ENCODE assay signal across 20 cellular contexts in the genomic region with DNA sequence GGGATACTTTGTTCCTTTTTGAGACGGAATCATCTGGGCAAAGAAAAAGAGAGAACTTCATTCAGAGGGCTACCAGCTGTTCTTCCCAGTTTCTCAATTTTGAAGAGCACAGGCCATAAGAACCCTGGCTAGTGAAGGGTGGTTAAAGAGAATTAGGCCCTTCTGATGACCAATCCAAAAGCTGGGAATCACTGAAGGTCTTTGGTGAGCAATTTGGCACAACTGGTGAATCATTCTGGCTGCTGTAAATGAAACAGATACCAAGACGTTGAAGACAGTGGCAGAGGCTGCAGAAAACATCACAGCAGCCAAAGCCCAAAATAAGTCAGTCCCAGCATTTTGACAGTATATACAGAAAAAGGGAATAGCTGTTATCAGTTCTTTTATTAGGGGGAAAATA. TPM values are rescaled to one million over a fixed set of nuclear protein-coding genes. Genes with fewer than 3 reads are reported as not detected.
A peak's percentile ranks its signal among the peaks of the same experiment; 100 is the strongest.
DNase-seq lines count a peak whose midpoint lies in the region; ATAC-seq, FAIRE-seq and TF ChIP-seq lines count a peak whose summit lies in the region.
"Had no signal": no experiment of that assay in that cellular context is flagged by ENCODE, and none has a peak within 500 bp of the region (broad histone marks: within the 10 kb centered on the region; RNA-seq: fewer than 3 reads in every experiment).

No MANE protein-coding gene starts in this region.

- peak; percentile 16 for FAIRE-seq in D721Med (lab: Jason Lieb, UNC)
- FAIRE-seq: HTR-8/SVneo had no signal

- no peaks in the 10 kb centered on the region for H4K20me1 ChIP-seq in hepatocyte (ENCODE audit: insufficient read depth, poor library complexity, severe bottlenecking)

- H3K27ac Mint-ChIP-seq in activated CD4-positive, alpha-beta T cell treated with anti-CD3 and anti-CD28 coated beads, Interleukin-2, amount 10 ng/mL, durations not matched to agents 24 days and 14 days, result no peak overlapping the region
- H3K27ac Mint-ChIP-seq in progenitor cell of endocrine pancreas, result no peak overlapping the region
- H3K27ac Mint-ChIP-seq: effector memory CD8-positive, alpha-beta T cell; nephron; stimulated activated naive B cell treated with anti-CD40 and anti-IgM and Interleukin-4, amounts not matched to agents 10 μg/mL and 1 μg/mL and 100 μg/mL, for 72 hours had no signal

- H3K4me3 Mint-ChIP-seq in activated CD4-positive, alpha-beta T cell treated with anti-CD3 and anti-CD28 coated beads, Interleukin-2, amount 10 ng/mL, durations not matched to agents 24 days and 14 days, result no peak overlapping the region
- H3K4me3 Mint-ChIP-seq in progenitor cell of endocrine pancreas (ENCODE audit: low read depth), result no peak overlapping the region
- H3K4me3 Mint-ChIP-seq: effector memory CD8-positive, alpha-beta T cell; nephron; stimulated activated naive B cell treated with anti-CD40 and anti-IgM and Interleukin-4, amounts not matched to agents 10 μg/mL and 1 μg/mL and 100 μg/mL, for 72 hours had no signal

- 66% methylated on average over 2 of the region's 2 CpGs for WGBS in hepatocyte (ENCODE audit: low lambda C conversion rate, missing lambda C conversion rate)

- no peaks in the 10 kb centered on the region for H3K36me3 ChIP-seq in hepatocyte (replicated peaks; ENCODE audit: insufficient read depth, low read depth)
- H3K36me3 ChIP-seq: uterus had no signal

- POLR2A ChIA-PET in GM10248 (lab: Yijun Ruan, JAX), result no interaction called here

- H3K79me2 ChIP-seq in hepatocyte, result peaks cover 63% of the 10 kb centered on the region

- no peak overlapping the region for H3K4me3 ChIP-seq in hepatocyte
- H3K4me3 ChIP-seq: uterus had no signal

- no peak overlapping the region for H2AFZ ChIP-seq in hepatocyte

- CTCF ChIA-PET in GM10248 (lab: Yijun Ruan, JAX), result no interaction called here

- no peak for TF ChIP-seq CTCF in D721Med (IDR thresholded peaks at IDR 0.05; ENCODE audit: insufficient read depth, missing control alignments)
- TF ChIP-seq CTCF in hepatocyte (IDR thresholded peaks at IDR 0.05; ENCODE audit: poor library complexity), result no peak
- TF ChIP-seq CTCF in GM10248 (IDR thresholded peaks at IDR 0.05; ENCODE audit: control extremely low read depth, extremely low read depth, low read depth, missing control alignments), result no peak
- no peak for TF ChIP-seq CTCF in progenitor cell of endocrine pancreas (IDR thresholded peaks at IDR 0.05; ENCODE audit: unreplicated experiment)

- H3K27me3 Mint-ChIP-seq in activated CD4-positive, alpha-beta T cell treated with anti-CD3 and anti-CD28 coated beads, Interleukin-2, amount 10 ng/mL, durations not matched to agents 24 days and 14 days, result peaks cover 42% of the 10 kb centered on the region
- H3K27me3 Mint-ChIP-seq in progenitor cell of endocrine pancreas, result peaks cover 10% of the 10 kb centered on the region

- H3K9me2 ChIP-seq in hepatocyte (replicated peaks; ENCODE audit: insufficient read depth), result no peaks in the 10 kb centered on the region

- no peaks in the 10 kb centered on the region for H3K9me3 Mint-ChIP-seq in activated CD4-positive, alpha-beta T cell treated with anti-CD3 and anti-CD28 coated beads, Interleukin-2, amount 10 ng/mL, durations not matched to agents 24 days and 14 days
- H3K9me3 Mint-ChIP-seq in progenitor cell of endocrine pancreas (ENCODE audit: low read depth), result peaks cover 4% of the 10 kb centered on the region

- no peaks in the 10 kb centered on the region for H3K27me3 ChIP-seq in hepatocyte
- H3K27me3 ChIP-seq: uterus had no signal

- H3K9me3 ChIP-seq in hepatocyte (ENCODE audit: low read depth), result no peaks in the 10 kb centered on the region
- H3K9me3 ChIP-seq: uterus had no signal

- ATAC-seq in GM21825 (IDR thresholded peaks at IDR 0.05; ENCODE audit: unreplicated experiment), result peak; percentile 19
- ATAC-seq: effector memory CD8-positive, alpha-beta T cell; right cardiac atrium; stimulated activated naive B cell treated with anti-CD40 and anti-IgM and Interleukin-4, amounts not matched to agents 10 μg/mL and 1 μg/mL and 100 μg/mL, for 72 hours had no signal

- no peaks in the 10 kb centered on the region for H3K36me3 Mint-ChIP-seq in activated CD4-positive, alpha-beta T cell treated with anti-CD3 and anti-CD28 coated beads, Interleukin-2, amount 10 ng/mL, durations not matched to agents 24 days and 14 days (ENCODE audit: low read depth)
- peaks cover 5% of the 10 kb centered on the region for H3K36me3 Mint-ChIP-seq in progenitor cell of endocrine pancreas (ENCODE audit: insufficient read depth)

- H3K4me1 ChIP-seq in hepatocyte (ENCODE audit: insufficient read depth), result peaks cover 18% of the 10 kb centered on the region
- H3K4me1 ChIP-seq: uterus had no signal

- no peaks in the 10 kb centered on the region for H3K4me1 Mint-ChIP-seq in activated CD4-positive, alpha-beta T cell treated with anti-CD3 and anti-CD28 coated beads, Interleukin-2, amount 10 ng/mL, durations not matched to agents 24 days and 14 days
- H3K4me1 Mint-ChIP-seq in progenitor cell of endocrine pancreas (ENCODE audit: low read depth), result peaks cover 38% of the 10 kb centered on the region
- H3K4me1 Mint-ChIP-seq: nephron had no signal

- peak overlapping the region; percentile 74 for H3K27ac ChIP-seq in hepatocyte
- H3K27ac ChIP-seq: uterus had no signal

- DNase-seq in D721Med (ENCODE audit: insufficient read length, low spot score), result no peak
- DNase-seq in RKO (ENCODE audit: low spot score), result peak; percentile 25
- DNase-seq in hepatocyte (ENCODE audit: low spot score), result no peak
- DNase-seq in GM10248 (ENCODE audit: extremely low spot score), result no peak
- no peak for DNase-seq in cerebellar cortex (ENCODE audit: low spot score)
- no peak for DNase-seq in activated CD4-positive, alpha-beta T cell treated with anti-CD3 and anti-CD28 coated beads, Interleukin-2, amount 10 ng/mL, durations not matched to agents 24 days and 14 days
- no peak for DNase-seq in progenitor cell of endocrine pancreas (ENCODE audit: low spot score, unreplicated experiment)
- DNase-seq: AML-193; DMS79 treated with DMSO at 0.1 percent for 48 hours; effector memory CD8-positive, alpha-beta T cell; glutamatergic neuron; NCI-H1105 treated with DMSO at 0.1 percent for 48 hours; right cardiac atrium; stimulated activated CD4-positive, alpha-beta T cell treated with anti-CD3 and anti-CD28 coated beads, Interleukin-4, amount 100 ng/mL, for 4 hours; stimulated activated naive B cell treated with anti-CD40 and anti-IgM and Interleukin-4, amounts not matched to agents 10 μg/mL and 1 μg/mL and 100 μg/mL, for 72 hours; T1000; uterus had no signal

- peak overlapping the region; percentile 3 for H3K4me2 ChIP-seq in hepatocyte

- intact Hi-C loops in activated CD4-positive, alpha-beta T cell treated with anti-CD3 and anti-CD28 coated beads, Interleukin-2, amount 10 ng/mL, durations not matched to agents 24 days and 14 days (cut with micrococcal nuclease), result no loop called here

RNA-seq across cellular contexts. Expression of a gene that starts 5.1 kb away (rescaled TPM):
- 8.8 and 14.5 TPM in 2 replicates for total RNA-seq in hepatocyte
- polyA plus RNA-seq in hepatocyte, result 5.2 and 10.6 TPM in 2 replicates
- total RNA-seq in activated CD4-positive, alpha-beta T cell treated with anti-CD3 and anti-CD28 coated beads, Interleukin-2, amount 10 ng/mL, durations not matched to agents 24 days and 14 days, result 0.54 and 0.73 TPM in 2 replicates
- total RNA-seq in progenitor cell of endocrine pancreas, result 9.7 and 9.9 TPM in 2 replicates
